ENCODE assay signal across 19 cellular contexts in the genomic region with DNA sequence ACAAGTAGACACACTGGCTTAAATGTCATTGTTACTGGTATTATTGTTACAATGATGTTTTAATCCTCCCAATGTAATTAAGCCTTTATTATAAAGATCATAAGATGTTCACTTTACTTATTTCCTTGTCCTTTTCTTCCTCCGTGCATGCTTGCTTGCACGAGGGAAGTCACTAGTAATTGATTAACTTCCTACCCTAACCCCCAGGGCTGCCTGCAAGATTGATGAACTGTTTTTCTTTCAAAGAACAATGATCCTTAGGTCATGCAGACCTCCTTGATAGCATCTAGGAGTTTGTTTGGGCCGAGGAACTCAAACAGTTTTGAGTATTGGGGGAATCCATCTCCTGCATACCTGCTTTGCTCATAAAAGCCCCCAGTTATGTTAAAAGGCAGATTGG.
"Had no signal": no experiment of that assay in that cellular context is flagged by ENCODE, and none has a peak within 500 bp of the region (broad histone marks: within the 10 kb centered on the region; RNA-seq: fewer than 3 reads in every experiment).

No MANE protein-coding gene starts in this region.

- ATAC-seq: activated CD4-positive, alpha-beta T cell treated with anti-CD3 and anti-CD28 coated beads for 36 hours; activated T-cell treated with anti-CD3 and anti-CD28 coated beads, Interleukin-2, amount 50 U/mL, for 4 hours had no signal

- H3K4me3 ChIP-seq: dorsolateral prefrontal cortex, hepatocyte, left ventricle myocardium inferior, right atrium auricular region, skin epidermis, transverse colon, vagina had no signal

- DNase-seq: activated CD4-positive, alpha-beta memory T cell treated with anti-CD3 and anti-CD28 coated beads, Interleukin-2, amount 10 ng/mL, durations not matched to agents 7 days and 5 days; activated CD4-positive, alpha-beta T cell treated with anti-CD3 and anti-CD28 coated beads for 36 hours; activated effector memory CD4-positive, alpha-beta T cell treated with Interleukin-2 at 50 U/mL for 16 hours; activated naive CD4-positive, alpha-beta T cell treated with anti-CD3 and anti-CD28 coated beads, Interleukin-2, amount 50 U/mL, for 16 hours; activated T-cell treated with anti-CD3 and anti-CD28 coated beads, Interleukin-2, amount 50 U/mL, for 4 hours; dorsolateral prefrontal cortex; endodermal cell; islet precursor cell; left ventricle myocardium inferior; natural killer cell; stimulated activated CD4-positive, alpha-beta T cell treated with anti-CD3 and anti-CD28 coated beads, Interleukin-15, amount 100 ng/mL, for 24 hours; stimulated activated CD4-positive, alpha-beta T cell treated with anti-CD3 and anti-CD28 coated beads, Interleukin-4, amount 100 ng/mL, for 1 hour; stimulated activated naive CD4-positive, alpha-beta T cell; substantia nigra; transverse colon had no signal
